Comparison of ENCODE assay signal across 11 cellular contexts in genomic region chr1:27574001-27574781, GRCh38. TPM values are rescaled to one million over a fixed set of nuclear protein-coding genes. Genes with fewer than 3 reads are reported as not detected.
DNase-seq lines count a peak whose midpoint lies in the region; ATAC-seq and TF ChIP-seq lines count a peak whose summit lies in the region.
"Had no signal": no experiment of that assay in that cellular context is flagged by ENCODE, and none has a peak within 500 bp of the region (broad histone marks: within the 10 kb centered on the region; RNA-seq: fewer than 3 reads in every experiment).

No MANE protein-coding gene starts in this region.

- peak overlapping the region; percentile 74 for H2AK5ac ChIP-seq in mesenchymal stem cell (ENCODE audit: low read length, severe bottlenecking)

- H2BK15ac ChIP-seq in mesenchymal stem cell (ENCODE audit: low read depth, poor library complexity, severe bottlenecking), result peak overlapping the region; percentile 97

- peak overlapping the region; percentile 54 to 75 for H3K18ac ChIP-seq in mesenchymal stem cell (ENCODE audit: low read depth in 1 of 2, low read length in 2 of 2)

- intact Hi-C loops in body of pancreas (cut with DNase I), result no loop called here

- no peak overlapping the region for H2BK5ac ChIP-seq in mesenchymal stem cell (ENCODE audit: low read depth, low read length, poor library complexity, severe bottlenecking)

- no peak overlapping the region for H2BK120ac ChIP-seq in mesenchymal stem cell (ENCODE audit: low read depth, low read length)

- DNase-seq in DMS 273 (lab: John Stamatoyannopoulos, UW; ENCODE audit: unreplicated experiment), result peak; percentile 22
- no peak for DNase-seq in DMS 273 treated with DMSO at 0.1 percent for 48 hours (lab: John Stamatoyannopoulos, UW)
- DNase-seq in body of pancreas, result peak in 3 of 4 donors; percentile 51 to 60 (median 54)
- no peak for DNase-seq in mesenchymal stem cell
- no peak for DNase-seq in suprapubic skin (ENCODE audit: low spot score in 2 of 2)
- no peak for DNase-seq in NCI-H2029 treated with DMSO at 0.1 percent for 48 hours (lab: John Stamatoyannopoulos, UW)
- no peak for DNase-seq in activated CD4-positive, alpha-beta T cell treated with anti-CD3 and anti-CD28 coated beads, Interleukin-2, amount 50 U/mL, for 1 hour
- DNase-seq in globus pallidus (ENCODE audit: low spot score), result no peak
- DNase-seq: MG63; stimulated activated naive CD4-positive, alpha-beta T cell had no signal

- no peak overlapping the region for H2AFZ ChIP-seq in mesenchymal stem cell (ENCODE audit: low read depth, low read length)

- H3K4me2 ChIP-seq in mesenchymal stem cell (ENCODE audit: low read length, poor library complexity, severe bottlenecking), result peak overlapping the region; percentile 76

- H3K27me3 ChIP-seq in body of pancreas (no peaks in the 10 kb centered on the region), mesenchymal stem cell (ENCODE audit: control insufficient read depth in 1 of 2, insufficient read depth in 1 of 2, low read length in 2 of 2) (no peaks in the 10 kb centered on the region), suprapubic skin (no peaks in the 10 kb centered on the region)
- H3K27me3 ChIP-seq: MG63 had no signal

- H3K4me3 ChIP-seq in body of pancreas (no peak overlapping the region), mesenchymal stem cell (ENCODE audit: insufficient read depth in 1 of 2, low read depth in 1 of 2, low read length in 2 of 2) (peak overlapping the region in 1 of 2 experiments; percentile 58), suprapubic skin (no peak overlapping the region)

- 43 to 44% methylated on average over 8 of the region's 8 CpGs for WGBS in body of pancreas, 2 donors
- 48% methylated on average over 7 of the region's 8 CpGs for WGBS in mesenchymal stem cell
- 66% methylated on average over 8 of the region's 8 CpGs for WGBS in suprapubic skin

- no peak for TF ChIP-seq CTCF in body of pancreas (IDR thresholded peaks at IDR 0.05)
- no peak for TF ChIP-seq CTCF in suprapubic skin (IDR thresholded peaks at IDR 0.05)

- peak overlapping the region; percentile 38 to 61 for H2BK12ac ChIP-seq in mesenchymal stem cell (ENCODE audit: low read length in 2 of 2)

- H3K23ac ChIP-seq in mesenchymal stem cell (ENCODE audit: low read length in 2 of 2), result no peak overlapping the region

- H3K9ac ChIP-seq in mesenchymal stem cell (ENCODE audit: low read length), result peak overlapping the region; percentile 59

- peak overlapping the region in 1 of 2 experiments; percentile 21 for H3K4ac ChIP-seq in mesenchymal stem cell (ENCODE audit: low read depth in 1 of 2, low read length in 2 of 2)

- peak overlapping the region; percentile 62 for H4K91ac ChIP-seq in mesenchymal stem cell (ENCODE audit: low read length)

- ATAC-seq in body of pancreas, result no peak
- ATAC-seq: activated CD4-positive, CD25-positive, alpha-beta regulatory T cell treated with anti-CD3 and anti-CD28 coated beads, Interleukin-2, amount 50 U/mL, for 24 hours had no signal

- H3K36me3 ChIP-seq in body of pancreas (replicated peaks in 1 of 2; ENCODE audit: insufficient read depth in 1 of 2, low read depth in 2 of 2) (no peaks in the 10 kb centered on the region), mesenchymal stem cell (ENCODE audit: control insufficient read depth in 1 of 2, insufficient read depth in 2 of 2, low read depth in 1 of 2, low read length in 2 of 2) (peaks cover 0 to 2% of the 10 kb centered on the region in 2 experiments), suprapubic skin (no peaks in the 10 kb centered on the region)

- peak overlapping the region; percentile 23 for H4K8ac ChIP-seq in mesenchymal stem cell (ENCODE audit: low read length)

- H3K9me3 ChIP-seq in body of pancreas (no peaks in the 10 kb centered on the region), mesenchymal stem cell (ENCODE audit: control insufficient read depth, low read length) (no peaks in the 10 kb centered on the region), suprapubic skin (no peaks in the 10 kb centered on the region)
- H3K9me3 ChIP-seq: MG63 had no signal

- TF ChIP-seq EP300 in suprapubic skin (IDR thresholded peaks at IDR 0.05), result no peak

- peak overlapping the region in 1 of 2 experiments; percentile 84 for H3K14ac ChIP-seq in mesenchymal stem cell (ENCODE audit: low read length in 2 of 2)

- H3K79me1 ChIP-seq in mesenchymal stem cell (replicated peaks; ENCODE audit: low read length, poor library complexity, severe bottlenecking), result peaks cover 19% of the 10 kb centered on the region

- no peak for TF ChIP-seq POLR2A in body of pancreas (IDR thresholded peaks at IDR 0.05)
- TF ChIP-seq POLR2A in suprapubic skin (IDR thresholded peaks at IDR 0.05), result no peak

- H3K4me1 ChIP-seq in body of pancreas (peaks cover 76% of the 10 kb centered on the region), mesenchymal stem cell (ENCODE audit: control insufficient read depth, insufficient read depth, low read depth, low read length) (peaks cover 72% of the 10 kb centered on the region), suprapubic skin (peaks cover 96% of the 10 kb centered on the region)

- H3K27ac ChIP-seq in body of pancreas (peak overlapping the region; percentile 95 to 98 (median 97)), mesenchymal stem cell (ENCODE audit: low read length, poor library complexity, severe bottlenecking) (peak overlapping the region; percentile 67), suprapubic skin (peak overlapping the region; percentile 94)

RNA-seq across cellular contexts. Expression of gene AHDC1, which starts 29.8 kb away (rescaled TPM):
- 10 to 100 TPM; 13.5 to 14.2 TPM for total RNA-seq in body of pancreas
- polyA plus RNA-seq in mesenchymal stem cell (2013, experiment 1 of 2), result 27.0 TPM
- polyA plus RNA-seq in mesenchymal stem cell (2013, experiment 2 of 2), result 24.1 TPM
- 100 to 1,000 TPM in 1 of 4 donors, 10 to 100 TPM in 3; 46.7 to 103 (median 60.1) TPM for total RNA-seq in suprapubic skin

Comparison
In these comparisons a context has a peak if more than half of its experiments do, and no peak if none do; other contexts are left out.
1. DNase-seq: peak in DMS 273 (single experiment) and body of pancreas (3 of 4); none in DMS 273 treated with DMSO at 0.1 percent for 48 hours (single experiment), mesenchymal stem cell (single experiment), suprapubic skin (0 of 2), NCI-H2029 treated with DMSO at 0.1 percent for 48 hours (single experiment), activated CD4-positive, alpha-beta T cell treated with anti-CD3 and anti-CD28 coated beads, Interleukin-2, amount 50 U/mL, for 1 hour (single experiment) and globus pallidus (single experiment).
2. Peak in every context shown above with its lines, with median percentiles within 50 percentile points of each other: H3K27ac ChIP-seq.